16 cellular contexts compared by ENCODE assay signal in genomic region chr4:13539721-13540445, GRCh38. TPM values are rescaled to one million over a fixed set of nuclear protein-coding genes. Genes with fewer than 3 reads are reported as not detected.
A peak's percentile ranks its signal among the peaks of the same experiment; 100 is the strongest.
DNase-seq lines count a peak whose midpoint lies in the region; ATAC-seq, FAIRE-seq and TF ChIP-seq lines count a peak whose summit lies in the region.
"Had no signal": no experiment of that assay in that cellular context is flagged by ENCODE, and none has a peak within 500 bp of the region (broad histone marks: within the 10 kb centered on the region; RNA-seq: fewer than 3 reads in every experiment).

No MANE protein-coding gene starts in this region.

- no peak for FAIRE-seq in frontal cortex (lab: Jason Lieb, UNC)
- FAIRE-seq: bronchial epithelial cell, small intestine had no signal

- H3K36me3 ChIP-seq in MM.1S (replicated peaks; ENCODE audit: insufficient read depth, low read length), result no peaks in the 10 kb centered on the region
- no peaks in the 10 kb centered on the region for H3K36me3 ChIP-seq in skeletal muscle tissue (ENCODE audit: control insufficient read depth in 3 of 3, insufficient read depth in 3 of 3, low read length in 3 of 3)
- H3K36me3 ChIP-seq: left lung had no signal

- CTCF ChIA-PET in activated CD4-positive, alpha-beta T cell treated with anti-CD3 and anti-CD28 coated beads, Interleukin-2, amount 10 ng/mL, durations not matched to agents 7 days and 5 days (lab: Charles Lee), result interaction anchor here (1.2 kb wide), 1 partner anchor 18 kb away, joined by 4 read pairs; no protein-coding TSS in a partner anchor

- H3K27me3 ChIP-seq in MM.1S (replicated peaks; ENCODE audit: insufficient read depth, low read length) (peaks cover 45% of the 10 kb centered on the region), skeletal muscle tissue (ENCODE audit: control insufficient read depth in 3 of 3, insufficient read depth in 3 of 3, low read length in 3 of 3) (peaks cover 94 to 97% (median 95%) of the 10 kb centered on the region in 3 donors)

- no peak for DNase-seq in activated CD4-positive, alpha-beta T cell treated with anti-CD3 and anti-CD28 coated beads, Interleukin-2, amount 10 ng/mL, durations not matched to agents 7 days and 5 days
- DNase-seq in activated CD4-positive, alpha-beta T cell treated with anti-CD3 and anti-CD28 coated beads for 4 hours, result no peak
- DNase-seq in MM.1S (peak; percentile 5), frontal cortex (ENCODE audit: low spot score in 2 of 2) (peak; percentile 8 to 22), NCI-H510A (lab: John Stamatoyannopoulos, UW) (no peak), NCI-H1417 (lab: John Stamatoyannopoulos, UW) (no peak)
- DNase-seq in stimulated activated effector memory CD8-positive, alpha-beta T cell treated with anti-CD3 and anti-CD28 coated beads, Interleukin-12 subunit alpha, Interleukin-12 subunit beta, amount 100 ng/mL, for 72 hours (ENCODE audit: low spot score in 2 of 2), result no peak
- DNase-seq: DMS79, glutamatergic neuron, NCI-H2081, small intestine, trophoblast cell had no signal

- TF ChIP-seq CTCF in MM.1S (IDR thresholded peaks at IDR 0.05; ENCODE audit: low read length), result no peak

- POLR2A ChIA-PET in activated CD4-positive, alpha-beta T cell treated with anti-CD3 and anti-CD28 coated beads, Interleukin-2, amount 10 ng/mL, durations not matched to agents 7 days and 5 days (lab: Charles Lee), result no interaction called here

- no peaks in the 10 kb centered on the region for H3K79me2 ChIP-seq in MM.1S (ENCODE audit: low read length)

- H4K20me1 ChIP-seq in MM.1S (ENCODE audit: insufficient read depth, low read length), result no peaks in the 10 kb centered on the region

- H3K9me3 Mint-ChIP-seq in activated CD4-positive, alpha-beta T cell treated with anti-CD3 and anti-CD28 coated beads, Interleukin-2, amount 10 ng/mL, durations not matched to agents 7 days and 5 days, result peaks cover 3% of the 10 kb centered on the region
- peaks cover 6% of the 10 kb centered on the region for H3K9me3 Mint-ChIP-seq in stimulated activated effector memory CD8-positive, alpha-beta T cell treated with anti-CD3 and anti-CD28 coated beads, Interleukin-12 subunit alpha, Interleukin-12 subunit beta, amount 100 ng/mL, for 72 hours

- H3K9ac ChIP-seq in MM.1S (ENCODE audit: low read length) (no peak overlapping the region), skeletal muscle tissue (ENCODE audit: low read depth in 1 of 3, low read length in 3 of 3) (no peak overlapping the region)

- peaks cover 12% of the 10 kb centered on the region for H3K36me3 Mint-ChIP-seq in activated CD4-positive, alpha-beta T cell treated with anti-CD3 and anti-CD28 coated beads, Interleukin-2, amount 10 ng/mL, durations not matched to agents 7 days and 5 days (ENCODE audit: low read depth)
- peaks cover 6% of the 10 kb centered on the region for H3K36me3 Mint-ChIP-seq in stimulated activated effector memory CD8-positive, alpha-beta T cell treated with anti-CD3 and anti-CD28 coated beads, Interleukin-12 subunit alpha, Interleukin-12 subunit beta, amount 100 ng/mL, for 72 hours

- H3K27ac ChIP-seq in MM.1S (ENCODE audit: low read length), result no peak overlapping the region
- no peak overlapping the region for H3K27ac ChIP-seq in skeletal muscle tissue (ENCODE audit: low read depth, low read length)
- H3K27ac ChIP-seq: left lung had no signal

- no peak overlapping the region for H2AFZ ChIP-seq in MM.1S (ENCODE audit: low read length)

- H3K9me3 ChIP-seq in MM.1S (replicated peaks; ENCODE audit: insufficient read depth, low read length) (no peaks in the 10 kb centered on the region), skeletal muscle tissue (ENCODE audit: control insufficient read depth in 3 of 3, low read length in 3 of 3) (peaks cover 0 to 4% (median 0%) of the 10 kb centered on the region in 3 donors)
- H3K9me3 ChIP-seq: left lung had no signal

- peaks cover 12% of the 10 kb centered on the region for H3K4me1 Mint-ChIP-seq in activated CD4-positive, alpha-beta T cell treated with anti-CD3 and anti-CD28 coated beads, Interleukin-2, amount 10 ng/mL, durations not matched to agents 7 days and 5 days
- H3K4me1 Mint-ChIP-seq in stimulated activated effector memory CD8-positive, alpha-beta T cell treated with anti-CD3 and anti-CD28 coated beads, Interleukin-12 subunit alpha, Interleukin-12 subunit beta, amount 100 ng/mL, for 72 hours, result peaks cover 25% of the 10 kb centered on the region

- H3K4me3 ChIP-seq in MM.1S (ENCODE audit: low read length) (no peak overlapping the region), skeletal muscle tissue (ENCODE audit: low read length in 3 of 3) (peak overlapping the region in 2 of 3 donors; percentile 17 to 22)
- H3K4me3 ChIP-seq: left lung had no signal

- no peaks in the 10 kb centered on the region for H3K4me1 ChIP-seq in MM.1S (ENCODE audit: low read length)
- peaks cover 18 to 25% (median 20%) of the 10 kb centered on the region in 3 donors for H3K4me1 ChIP-seq in skeletal muscle tissue (ENCODE audit: control insufficient read depth in 3 of 3, insufficient read depth in 3 of 3, low read length in 3 of 3)

- ATAC-seq in stimulated activated effector memory CD8-positive, alpha-beta T cell treated with anti-CD3 and anti-CD28 coated beads, Interleukin-12 subunit alpha, Interleukin-12 subunit beta, amount 100 ng/mL, for 72 hours, result no peak
- ATAC-seq: left lung had no signal

- H3K4me3 Mint-ChIP-seq in activated CD4-positive, alpha-beta T cell treated with anti-CD3 and anti-CD28 coated beads, Interleukin-2, amount 10 ng/mL, durations not matched to agents 7 days and 5 days, result no peak overlapping the region
- no peak overlapping the region for H3K4me3 Mint-ChIP-seq in stimulated activated effector memory CD8-positive, alpha-beta T cell treated with anti-CD3 and anti-CD28 coated beads, Interleukin-12 subunit alpha, Interleukin-12 subunit beta, amount 100 ng/mL, for 72 hours

- peaks cover 84% of the 10 kb centered on the region for H3K27me3 Mint-ChIP-seq in activated CD4-positive, alpha-beta T cell treated with anti-CD3 and anti-CD28 coated beads, Interleukin-2, amount 10 ng/mL, durations not matched to agents 7 days and 5 days

- no peak overlapping the region for H3K4me2 ChIP-seq in MM.1S (ENCODE audit: low read depth, low read length)

- peak overlapping the region; percentile 64 for H3K27ac Mint-ChIP-seq in activated CD4-positive, alpha-beta T cell treated with anti-CD3 and anti-CD28 coated beads, Interleukin-2, amount 10 ng/mL, durations not matched to agents 7 days and 5 days
- no peak overlapping the region for H3K27ac Mint-ChIP-seq in stimulated activated effector memory CD8-positive, alpha-beta T cell treated with anti-CD3 and anti-CD28 coated beads, Interleukin-12 subunit alpha, Interleukin-12 subunit beta, amount 100 ng/mL, for 72 hours
- H3K27ac Mint-ChIP-seq: nephron had no signal

- H3K9me2 ChIP-seq in MM.1S (replicated peaks; ENCODE audit: insufficient read depth, low read length), result no peaks in the 10 kb centered on the region

- no peaks in the 10 kb centered on the region for H3F3A ChIP-seq in MM.1S (ENCODE audit: insufficient read depth, low read length)

RNA-seq across cellular contexts. Expression of gene NKX3-2, which starts 4.4 kb away (rescaled TPM):
- not detected for total RNA-seq in activated CD4-positive, alpha-beta T cell treated with anti-CD3 and anti-CD28 coated beads, Interleukin-2, amount 10 ng/mL, durations not matched to agents 7 days and 5 days
- not detected for total RNA-seq in frontal cortex
- under 0.01 TPM for total RNA-seq in skeletal muscle tissue
- total RNA-seq: left lung had no signal

RNA-seq across cellular contexts. Expression of gene RAB28, which starts 55.7 kb away (rescaled TPM):
- 10 to 100 TPM; 14.6 to 17.3 TPM for total RNA-seq in activated CD4-positive, alpha-beta T cell treated with anti-CD3 and anti-CD28 coated beads, Interleukin-2, amount 10 ng/mL, durations not matched to agents 7 days and 5 days
- total RNA-seq in frontal cortex, result 22.4 TPM
- total RNA-seq in skeletal muscle tissue, result 18.8 TPM

Comparison
In these comparisons a context has a peak if more than half of its experiments do, and no peak if none do; other contexts are left out.
1. DNase-seq: peak in MM.1S (single experiment) and frontal cortex (2 of 2); none in activated CD4-positive, alpha-beta T cell treated with anti-CD3 and anti-CD28 coated beads, Interleukin-2, amount 10 ng/mL, durations not matched to agents 7 days and 5 days (single experiment), activated CD4-positive, alpha-beta T cell treated with anti-CD3 and anti-CD28 coated beads for 4 hours (0 of 2), NCI-H510A (single experiment), stimulated activated effector memory CD8-positive, alpha-beta T cell treated with anti-CD3 and anti-CD28 coated beads, Interleukin-12 subunit alpha, Interleukin-12 subunit beta, amount 100 ng/mL, for 72 hours (0 of 2) and NCI-H1417 (0 of 3).